In genomic region chr2:206981089-206981674, GRCh38 we compare ENCODE assay signal across 15 cellular contexts. TPM values are rescaled to one million over a fixed set of nuclear protein-coding genes. Genes with fewer than 3 reads are reported as not detected.
DNase-seq lines count a peak whose midpoint lies in the region; ATAC-seq and TF ChIP-seq lines count a peak whose summit lies in the region.
"Had no signal": no experiment of that assay in that cellular context is flagged by ENCODE, and none has a peak within 500 bp of the region (broad histone marks: within the 10 kb centered on the region; RNA-seq: fewer than 3 reads in every experiment).

No MANE protein-coding gene starts in this region.

- intact Hi-C loops in dorsolateral prefrontal cortex (cut with DNase I): loop anchor here (1.0 to 10.0 kb wide), 11 partner anchors 74 to 492 kb away; partner anchors contain the start of gene KLF7 (in 1 of the 2)

- TF ChIP-seq RAD21 in SK-N-SH (IDR thresholded peaks at IDR 0.05; ENCODE audit: low read length): no peak

- ATAC-seq in SK-N-SH treated with all-trans-retinoic acid at 6 μM for 48 hours: peak; percentile 12; the same call in 2 of the 3 replicates
- ATAC-seq in HG02840 (IDR thresholded peaks at IDR 0.05; ENCODE audit: low FRiP score, unreplicated experiment): no peak
- ATAC-seq: K562 had no signal

- H3K36me3 ChIP-seq in SK-N-SH (replicated peaks in 1 of 2; ENCODE audit: control insufficient read depth in 1 of 2, insufficient read depth in 2 of 2, low read length in 1 of 2): no peaks in the 10 kb centered on the region
- H3K36me3 ChIP-seq: HAP-1 had no signal

- CTCF ChIA-PET in SK-N-SH (lab: Yijun Ruan, JAX): interaction anchor here (0.9 to 7.9 kb wide), 25 partner anchors 8 to 492 kb away, joined by 3 to 127 read pairs (median 6); partner anchors contain the start of gene KLF7

- DNase-seq in SK-N-SH: no peak
- peak; percentile 74 to 95 for DNase-seq in NCI-H446 (lab: John Stamatoyannopoulos, UW)
- DNase-seq in dorsolateral prefrontal cortex: peak in 1 of 10 donors; percentile 20
- peak; percentile 3 for DNase-seq in putamen (ENCODE audit: low spot score)
- no peak for DNase-seq in nucleus accumbens (lab: John Stamatoyannopoulos, UW)
- DNase-seq in foreskin melanocyte: no peak
- DNase-seq: NCI-H524 treated with DMSO at 0.1 percent for 48 hours had no signal

- H3K4me2 ChIP-seq in SK-N-SH: no peak overlapping the region

- no peak overlapping the region for H3K9ac ChIP-seq in SK-N-SH

- H4K20me1 ChIP-seq in SK-N-SH (ENCODE audit: insufficient read depth): no peaks in the 10 kb centered on the region

- no peaks in the 10 kb centered on the region for H3F3A ChIP-seq in SK-N-SH (replicated peaks; ENCODE audit: insufficient read depth)

- H3K4me1 ChIP-seq in SK-N-SH (ENCODE audit: control insufficient read depth in 1 of 2, insufficient read depth in 2 of 2, low read depth in 1 of 2, low read length in 1 of 2): peaks cover 4 to 37% of the 10 kb centered on the region in 2 experiments; a peak in 3 of 4 replicates

- H3K27ac ChIP-seq in SK-N-SH (ENCODE audit: low read depth in 2 of 2, low read length in 1 of 2) (peak overlapping the region in 1 of 2 experiments; percentile 40; a peak in 1 of 4 replicates), dorsolateral prefrontal cortex (peak overlapping the region in 37 of 59 donors; percentile 3 to 87 (median 67))

- H3K27me3 ChIP-seq in SK-N-SH (ENCODE audit: insufficient read depth) (no peaks in the 10 kb centered on the region), dorsolateral prefrontal cortex (no peaks in the 10 kb centered on the region)

- TF ChIP-seq EP300 in SK-N-SH (IDR thresholded peaks at IDR 0.05; ENCODE audit: borderline replicate concordance in 1 of 2, low read depth in 1 of 2, low read length in 1 of 2): no peak

- no peak overlapping the region for H2AFZ ChIP-seq in SK-N-SH (ENCODE audit: low read depth)

- H3K4me3 ChIP-seq in SK-N-SH (ENCODE audit: low read depth in 2 of 2, low read length in 1 of 2): no peak overlapping the region
- H3K4me3 ChIP-seq in dorsolateral prefrontal cortex: peak overlapping the region in 2 of 59 donors; percentile 53 to 71
- H3K4me3 ChIP-seq: HAP-1, K562 had no signal

- H3K9me3 ChIP-seq in SK-N-SH: no peaks in the 10 kb centered on the region
- H3K9me3 ChIP-seq: HAP-1 had no signal

- POLR2A ChIA-PET in SK-N-SH (lab: Yijun Ruan, JAX): interaction anchor here (0.9 to 4.3 kb wide), 4 partner anchors 106 to 492 kb away, joined by 3 to 50 read pairs (median 8); partner anchors contain the start of gene KLF7

- WGBS in SK-N-SH (ENCODE audit: low lambda C conversion rate): 72% methylated on average over 11 of the region's 12 CpGs

- TF ChIP-seq CTCF in SK-N-SH (IDR thresholded peaks at IDR 0.05) (no peak), dorsolateral prefrontal cortex (IDR thresholded peaks at IDR 0.05 in 54 of 56, conservative IDR thresholded peaks at IDR 0.05 in 2 of 56; ENCODE audit: low read depth in 1 of 56, partially characterized antibody in 56 of 56) (no peak)

- H3K79me2 ChIP-seq in SK-N-SH (ENCODE audit: insufficient read depth): no peaks in the 10 kb centered on the region

- no peaks in the 10 kb centered on the region for H3K9me2 ChIP-seq in SK-N-SH

TF ChIP-seq in SK-N-SH treated with all-trans-retinoic acid at 6 μM for 48 hours, 23 proteins besides CTCF, POLR2A, EP300 and RAD21:
- no peak for TF ChIP-seq CSDC2 (CRISPR knock-in tag; IDR thresholded peaks at IDR 0.05)
- TF ChIP-seq ARNTL (CRISPR knock-in tag; IDR thresholded peaks at IDR 0.05; ENCODE audit: borderline replicate concordance, low read depth): no peak
- no peak for TF ChIP-seq RARB (CRISPR knock-in tag; IDR thresholded peaks at IDR 0.05)
- no peak for TF ChIP-seq ZNF565 (CRISPR knock-in tag; conservative IDR thresholded peaks at IDR 0.05; ENCODE audit: low read depth)
- no peak for TF ChIP-seq TCF4 (CRISPR knock-in tag; IDR thresholded peaks at IDR 0.05; ENCODE audit: borderline replicate concordance)
- TF ChIP-seq CREB5 (CRISPR knock-in tag; IDR thresholded peaks at IDR 0.05; ENCODE audit: low read depth): no peak
- TF ChIP-seq ISL1 (CRISPR knock-in tag; IDR thresholded peaks at IDR 0.05): no peak

TF ChIP-seq in SK-N-SH, 30 proteins besides CTCF, POLR2A, EP300 and RAD21 (continues in another document):
- TF ChIP-seq, protein P1, sequence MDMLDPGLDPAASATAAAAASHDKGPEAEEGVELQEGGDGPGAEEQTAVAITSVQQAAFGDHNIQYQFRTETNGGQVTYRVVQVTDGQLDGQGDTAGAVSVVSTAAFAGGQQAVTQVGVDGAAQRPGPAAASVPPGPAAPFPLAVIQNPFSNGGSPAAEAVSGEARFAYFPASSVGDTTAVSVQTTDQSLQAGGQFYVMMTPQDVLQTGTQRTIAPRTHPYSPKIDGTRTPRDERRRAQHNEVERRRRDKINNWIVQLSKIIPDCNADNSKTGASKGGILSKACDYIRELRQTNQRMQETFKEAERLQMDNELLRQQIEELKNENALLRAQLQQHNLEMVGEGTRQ (IDR thresholded peaks at IDR 0.05; ENCODE audit: borderline replicate concordance, low read depth, low read length): no peak
- no peak for TF ChIP-seq PBX3 (IDR thresholded peaks at IDR 0.05)
- no peak for TF ChIP-seq MXI1 (IDR thresholded peaks at IDR 0.05; ENCODE audit: low read depth, low read length)
- TF ChIP-seq RFX5 (IDR thresholded peaks at IDR 0.05; ENCODE audit: low read length): no peak
- TF ChIP-seq REST (IDR thresholded peaks at IDR 0.05; ENCODE audit: low read depth, low read length): no peak
- no peak for TF ChIP-seq TEAD4 (IDR thresholded peaks at IDR 0.05; ENCODE audit: borderline replicate concordance, insufficient read depth)
- no peak for TF ChIP-seq EZH2phosphoT487 (IDR thresholded peaks at IDR 0.05; ENCODE audit: borderline replicate concordance, low read depth)
- TF ChIP-seq SIN3A (IDR thresholded peaks at IDR 0.05; ENCODE audit: borderline replicate concordance, low read depth, low read length): no peak
- TF ChIP-seq TAF1 (IDR thresholded peaks at IDR 0.05; ENCODE audit: borderline replicate concordance, low read depth, low read length): no peak
- TF ChIP-seq CHD2 (IDR thresholded peaks at IDR 0.05; ENCODE audit: low read length, partially characterized antibody): no peak
- no peak for TF ChIP-seq FOSL2 (IDR thresholded peaks at IDR 0.05; ENCODE audit: borderline replicate concordance, low read depth)
- TF ChIP-seq YY1 (IDR thresholded peaks at IDR 0.05; ENCODE audit: low read depth): no peak
- TF ChIP-seq, protein P2, sequence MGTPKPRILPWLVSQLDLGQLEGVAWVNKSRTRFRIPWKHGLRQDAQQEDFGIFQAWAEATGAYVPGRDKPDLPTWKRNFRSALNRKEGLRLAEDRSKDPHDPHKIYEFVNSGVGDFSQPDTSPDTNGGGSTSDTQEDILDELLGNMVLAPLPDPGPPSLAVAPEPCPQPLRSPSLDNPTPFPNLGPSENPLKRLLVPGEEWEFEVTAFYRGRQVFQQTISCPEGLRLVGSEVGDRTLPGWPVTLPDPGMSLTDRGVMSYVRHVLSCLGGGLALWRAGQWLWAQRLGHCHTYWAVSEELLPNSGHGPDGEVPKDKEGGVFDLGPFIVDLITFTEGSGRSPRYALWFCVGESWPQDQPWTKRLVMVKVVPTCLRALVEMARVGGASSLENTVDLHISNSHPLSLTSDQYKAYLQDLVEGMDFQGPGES (IDR thresholded peaks at IDR 0.05; ENCODE audit: low read depth, low read length): no peak
- no peak for TF ChIP-seq MAX (IDR thresholded peaks at IDR 0.05; ENCODE audit: low read depth)
- TF ChIP-seq ELF1 (IDR thresholded peaks at IDR 0.05): no peak
- TF ChIP-seq SMC3 (IDR thresholded peaks at IDR 0.05; ENCODE audit: low read depth, low read length): no peak
- TF ChIP-seq FOXJ3 (CRISPR knock-in tag; IDR thresholded peaks at IDR 0.05): no peak

RNA-seq across cellular contexts. Expression of gene CPO, which starts 41.9 kb away (rescaled TPM):
- not detected in 2 replicates for polyA plus RNA-seq in SK-N-SH (2012; rRNA removed)
- not detected in 2 replicates for polyA plus RNA-seq in SK-N-SH (2012; cell fraction: cytosol; rRNA removed)
- polyA plus RNA-seq in SK-N-SH (2012; cell fraction: nucleus; rRNA removed): 0.07 TPM in 1 of 2 replicates, not detected in the other
- total RNA-seq in dorsolateral prefrontal cortex: 1 to 10 TPM in 116 of 120 experiments, under 1 TPM in 3, not detected in 1; 0.82 to 6.2 (median 2.3) TPM
- total RNA-seq: K562, OCI-LY7, RPMI7951 had no signal
- polyA plus RNA-seq: BJ; CD8-positive, alpha-beta memory T cell; K562 had no signal

Comparison
In these comparisons a context has a peak if more than half of its experiments do, and no peak if none do; other contexts are left out.
1. DNase-seq: peak in NCI-H446 (2 of 2) and putamen (single experiment); none in SK-N-SH (single experiment), nucleus accumbens (0 of 56) and foreskin melanocyte (single experiment).